Comparison of ENCODE assay signal across 8 cellular contexts in genomic region chr17:79923974-79924638, GRCh38.
DNase-seq lines count a peak whose midpoint lies in the region; ATAC-seq, FAIRE-seq and TF ChIP-seq lines count a peak whose summit lies in the region.

No MANE protein-coding gene starts in this region.

- no peak overlapping the region for H2AFZ ChIP-seq in astrocyte (ENCODE audit: low read depth, low read length)

- H3K4me3 ChIP-seq in astrocyte (ENCODE audit: insufficient read depth, low read depth, low read length): no peak overlapping the region
- no peak overlapping the region for H3K4me3 ChIP-seq in mucosa of descending colon

- H3K9me3 Mint-ChIP-seq in astrocyte (ENCODE audit: unreplicated experiment): no peaks in the 10 kb centered on the region

- no peak overlapping the region for H3K4me3 Mint-ChIP-seq in astrocyte (ENCODE audit: unreplicated experiment)

- H3K4me1 ChIP-seq in astrocyte (ENCODE audit: insufficient read depth, low read length) (no peaks in the 10 kb centered on the region), mucosa of descending colon (ENCODE audit: low read depth) (peaks cover 16% of the 10 kb centered on the region)

- H3K27me3 ChIP-seq in astrocyte (ENCODE audit: insufficient read depth, low read length): peaks cover 15% of the 10 kb centered on the region

- H3K36me3 ChIP-seq in astrocyte (ENCODE audit: insufficient read depth, low read length) (no peaks in the 10 kb centered on the region), mucosa of descending colon (ENCODE audit: low read depth) (no peaks in the 10 kb centered on the region)

- no peak overlapping the region for H3K27ac Mint-ChIP-seq in astrocyte (ENCODE audit: unreplicated experiment)

- H3K9me3 ChIP-seq in astrocyte (ENCODE audit: insufficient read depth, low read depth, low read length): no peaks in the 10 kb centered on the region
- no peaks in the 10 kb centered on the region for H3K9me3 ChIP-seq in mucosa of descending colon

- peak; percentile 63 for ATAC-seq in mucosa of descending colon
- ATAC-seq in GM18868 (IDR thresholded peaks at IDR 0.05; ENCODE audit: unreplicated experiment): no peak

- DNase-seq in activated CD4-positive, alpha-beta T cell treated with anti-CD3 and anti-CD28 coated beads for 48 hours: peak; percentile 79
- DNase-seq in activated CD4-positive, alpha-beta T cell treated with anti-CD3 and anti-CD28 coated beads, Interleukin-2, amount 50 U/mL, for 4 hours: no peak
- peak; percentile 5 for DNase-seq in NCI-H774 (lab: John Stamatoyannopoulos, UW)
- DNase-seq in astrocyte (ENCODE audit: low read depth): no peak
- DNase-seq in mucosa of descending colon: peak; percentile 74 to 84 (median 80)
- no peak for DNase-seq in activated gamma-delta T cell (lab: John Stamatoyannopoulos, UW)
- no peak for DNase-seq in central memory CD4-positive, alpha-beta T cell

- H3K9ac ChIP-seq in astrocyte (ENCODE audit: low read length): no peak overlapping the region

- H3K4me1 Mint-ChIP-seq in astrocyte (ENCODE audit: low read depth, unreplicated experiment): no peaks in the 10 kb centered on the region

- no peaks in the 10 kb centered on the region for H3K36me3 Mint-ChIP-seq in astrocyte (ENCODE audit: low read depth, unreplicated experiment)

- TF ChIP-seq CTCF in astrocyte (IDR thresholded peaks at IDR 0.05; ENCODE audit: insufficient read depth, low read depth, low read length) (peak; percentile 39), mucosa of descending colon (IDR thresholded peaks at IDR 0.05) (peak; percentile 35)

- H3K79me2 ChIP-seq in astrocyte (ENCODE audit: insufficient read depth, low read length): no peaks in the 10 kb centered on the region

- no peak for FAIRE-seq in astrocyte (lab: Jason Lieb, UNC)

- H3K4me2 ChIP-seq in astrocyte (ENCODE audit: low read length): no peak overlapping the region

- peaks cover 34% of the 10 kb centered on the region for H3K27me3 Mint-ChIP-seq in astrocyte (ENCODE audit: low read depth, unreplicated experiment)

- no peak overlapping the region for H3K27ac ChIP-seq in astrocyte (ENCODE audit: low read depth, low read length)

- no peaks in the 10 kb centered on the region for H4K20me1 ChIP-seq in astrocyte (ENCODE audit: insufficient read depth, low read length)

- intact Hi-C loops in mucosa of descending colon (cut with DNase I, micrococcal nuclease): no loop called here

Comparison
In these comparisons a context has a peak if more than half of its experiments do, and no peak if none do; other contexts are left out.
1. DNase-seq: peak in activated CD4-positive, alpha-beta T cell treated with anti-CD3 and anti-CD28 coated beads for 48 hours (single experiment), NCI-H774 (single experiment) and mucosa of descending colon (3 of 3); none in activated CD4-positive, alpha-beta T cell treated with anti-CD3 and anti-CD28 coated beads, Interleukin-2, amount 50 U/mL, for 4 hours (0 of 2), astrocyte (single experiment), activated gamma-delta T cell (single experiment) and central memory CD4-positive, alpha-beta T cell (single experiment).